Comparison of ENCODE assay signal across 28 cellular contexts in the genomic region with DNA sequence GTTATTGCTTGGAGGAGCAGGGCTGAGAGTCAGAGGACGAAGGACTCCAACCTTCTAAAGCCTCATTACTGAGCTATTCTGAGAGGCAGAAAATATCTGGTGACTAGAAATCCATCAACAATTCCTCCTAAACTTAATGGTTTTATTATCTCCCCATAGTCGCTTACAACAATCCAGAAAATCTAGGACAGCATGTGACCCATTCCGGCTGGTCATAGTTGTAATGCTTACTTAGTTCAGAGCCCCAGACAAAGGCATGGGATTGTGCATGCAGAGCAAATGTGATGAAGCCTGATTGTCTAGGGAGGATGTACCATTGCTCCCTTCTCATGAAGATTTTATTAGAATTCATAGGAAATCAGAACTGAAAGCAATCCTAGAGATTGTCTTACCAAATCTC.
"Had no signal": no experiment of that assay in that cellular context is flagged by ENCODE, and none has a peak within 500 bp of the region (broad histone marks: within the 10 kb centered on the region; RNA-seq: fewer than 3 reads in every experiment).

No MANE protein-coding gene starts in this region.

- DNase-seq: stimulated activated CD4-positive, alpha-beta T cell treated with anti-CD3 and anti-CD28 coated beads, Interleukin-2, amount 100 ng/mL, for 48 hours; stimulated activated CD4-positive, alpha-beta T cell treated with anti-CD3 and anti-CD28 coated beads, Interleukin-4, amount 100 ng/mL, for 1 hour; stimulated activated CD4-positive, alpha-beta T cell treated with anti-CD3 and anti-CD28 coated beads, Interleukin-4, amount 100 ng/mL, for 24 hours; stimulated activated CD4-positive, alpha-beta T cell treated with anti-CD3 and anti-CD28 coated beads, Interleukin-4, amount 100 ng/mL, for 4 hours; stimulated activated CD8-positive, alpha-beta memory T cell treated with anti-CD3 and anti-CD28 coated beads, Interleukin-4, amount 100 ng/mL, for 48 hours; stimulated activated naive B cell treated with anti-CD40 and anti-IgM and Interleukin-4, amounts not matched to agents 10 μg/mL and 1 μg/mL and 100 μg/mL, for 72 hours; stimulated activated naive CD4-positive, alpha-beta T cell; stimulated activated naive CD4-positive, alpha-beta T cell treated with Interleukin-2 at 50 U/mL for 16 hours; stimulated activated naive CD8-positive, alpha-beta T cell treated with anti-CD3 and anti-CD28 coated beads, Interleukin-15, amount 100 ng/mL, for 72 hours; stimulated activated naive CD8-positive, alpha-beta T cell treated with anti-CD3 and anti-CD28 coated beads, Interleukin-15, Interleukin-2, amounts not matched to agents 100 U/mL and 50 U/mL, for 24 hours; stomach; substantia nigra; testis; thyroid gland; tibial artery; transverse colon; upper lobe of left lung; upper lobe of right lung; uterus had no signal

- H3K9me3 Mint-ChIP-seq: stimulated activated memory B cell treated with anti-CD40 and anti-IgM and Interleukin-4, amounts not matched to agents 10 μg/mL and 1 μg/mL and 100 μg/mL, for 72 hours; stimulated activated naive CD8-positive, alpha-beta T cell treated with anti-CD3 and anti-CD28 coated beads, Interleukin-15, amount 100 ng/mL, for 72 hours; stimulated activated naive CD8-positive, alpha-beta T cell treated with anti-CD3 and anti-CD28 coated beads, Interleukin-15, Interleukin-2, amounts not matched to agents 100 ng/mL and 50 ng/mL, for 24 hours had no signal

- H3K27ac Mint-ChIP-seq: stimulated activated effector memory CD8-positive, alpha-beta T cell treated with anti-CD3 and anti-CD28 coated beads, Interleukin-12 subunit alpha, Interleukin-12 subunit beta, amount 100 ng/mL, for 72 hours; stimulated activated memory B cell treated with anti-CD40 and anti-IgM and Interleukin-4, amounts not matched to agents 10 μg/mL and 1 μg/mL and 100 μg/mL, for 72 hours; stimulated activated naive B cell treated with anti-CD40 and anti-IgM and Interleukin-4, amounts not matched to agents 10 μg/mL and 1 μg/mL and 100 μg/mL, for 72 hours; stimulated activated naive CD8-positive, alpha-beta T cell treated with anti-CD3 and anti-CD28 coated beads, Interleukin-15, amount 100 ng/mL, for 72 hours; stimulated activated naive CD8-positive, alpha-beta T cell treated with anti-CD3 and anti-CD28 coated beads, Interleukin-15, Interleukin-2, amounts not matched to agents 100 ng/mL and 50 ng/mL, for 24 hours; type B pancreatic cell had no signal

- H3K36me3 ChIP-seq: stomach, suprapubic skin, thoracic aorta, thyroid gland, tibial artery, tibial nerve, transverse colon, upper lobe of left lung, upper lobe of right lung, uterus, vagina had no signal

- H3K4me1 Mint-ChIP-seq: stimulated activated effector memory CD8-positive, alpha-beta T cell treated with anti-CD3 and anti-CD28 coated beads, Interleukin-12 subunit alpha, Interleukin-12 subunit beta, amount 100 ng/mL, for 72 hours; stimulated activated memory B cell treated with anti-CD40 and anti-IgM and Interleukin-4, amounts not matched to agents 10 μg/mL and 1 μg/mL and 100 μg/mL, for 72 hours; stimulated activated naive B cell treated with anti-CD40 and anti-IgM and Interleukin-4, amounts not matched to agents 10 μg/mL and 1 μg/mL and 100 μg/mL, for 72 hours; stimulated activated naive CD8-positive, alpha-beta T cell treated with anti-CD3 and anti-CD28 coated beads, Interleukin-15, amount 100 ng/mL, for 72 hours had no signal

- H3K27me3 Mint-ChIP-seq: type B pancreatic cell had no signal

- ATAC-seq: stimulated activated effector memory CD8-positive, alpha-beta T cell treated with anti-CD3 and anti-CD28 coated beads, Interleukin-12 subunit alpha, Interleukin-12 subunit beta, amount 100 ng/mL, for 72 hours; stimulated activated memory B cell treated with anti-CD40 and anti-IgM and Interleukin-4, amounts not matched to agents 10 μg/mL and 1 μg/mL and 100 μg/mL, for 72 hours; stimulated activated naive B cell treated with anti-CD40 and anti-IgM and Interleukin-4, amounts not matched to agents 10 μg/mL and 1 μg/mL and 100 μg/mL, for 72 hours; stimulated activated naive CD8-positive, alpha-beta T cell treated with anti-CD3 and anti-CD28 coated beads, Interleukin-15, amount 100 ng/mL, for 72 hours; stimulated activated naive CD8-positive, alpha-beta T cell treated with anti-CD3 and anti-CD28 coated beads, Interleukin-15, Interleukin-2, amounts not matched to agents 100 U/mL and 50 U/mL, for 24 hours; upper lobe of right lung had no signal

- H3K27me3 ChIP-seq: stomach, suprapubic skin, testis, thyroid gland, tibial artery, tibial nerve, transverse colon, upper lobe of left lung, upper lobe of right lung, uterus, vagina had no signal

- H3K27ac ChIP-seq: stomach, suprapubic skin, testis, thoracic aorta, thyroid gland, tibial artery, tibial nerve, transverse colon, upper lobe of left lung, upper lobe of right lung, uterus, vagina had no signal

- H3K9me3 ChIP-seq: stomach, suprapubic skin, testis, thoracic aorta, thyroid gland, tibial artery, tibial nerve, upper lobe of left lung, upper lobe of right lung, uterus, vagina had no signal

- H3K4me1 ChIP-seq: stomach, suprapubic skin, testis, thyroid gland, tibial artery, tibial nerve, transverse colon, upper lobe of left lung, upper lobe of right lung, uterus, vagina had no signal

- H3K4me3 ChIP-seq: stomach, suprapubic skin, testis, thoracic aorta, thyroid gland, tibial artery, tibial nerve, transverse colon, upper lobe of left lung, upper lobe of right lung, uterus, vagina had no signal

- H3K4me3 Mint-ChIP-seq: stimulated activated effector memory CD8-positive, alpha-beta T cell treated with anti-CD3 and anti-CD28 coated beads, Interleukin-12 subunit alpha, Interleukin-12 subunit beta, amount 100 ng/mL, for 72 hours; stimulated activated memory B cell treated with anti-CD40 and anti-IgM and Interleukin-4, amounts not matched to agents 10 μg/mL and 1 μg/mL and 100 μg/mL, for 72 hours; stimulated activated naive B cell treated with anti-CD40 and anti-IgM and Interleukin-4, amounts not matched to agents 10 μg/mL and 1 μg/mL and 100 μg/mL, for 72 hours; stimulated activated naive CD8-positive, alpha-beta T cell treated with anti-CD3 and anti-CD28 coated beads, Interleukin-15, amount 100 ng/mL, for 72 hours; stimulated activated naive CD8-positive, alpha-beta T cell treated with anti-CD3 and anti-CD28 coated beads, Interleukin-15, Interleukin-2, amounts not matched to agents 100 ng/mL and 50 ng/mL, for 24 hours; type B pancreatic cell had no signal

- FAIRE-seq: urothelium cell line had no signal

- H3K36me3 Mint-ChIP-seq: stimulated activated effector memory CD8-positive, alpha-beta T cell treated with anti-CD3 and anti-CD28 coated beads, Interleukin-12 subunit alpha, Interleukin-12 subunit beta, amount 100 ng/mL, for 72 hours; stimulated activated memory B cell treated with anti-CD40 and anti-IgM and Interleukin-4, amounts not matched to agents 10 μg/mL and 1 μg/mL and 100 μg/mL, for 72 hours; stimulated activated naive B cell treated with anti-CD40 and anti-IgM and Interleukin-4, amounts not matched to agents 10 μg/mL and 1 μg/mL and 100 μg/mL, for 72 hours; type B pancreatic cell had no signal
